Comparison of ENCODE assay signal across 8 cellular contexts in genomic region chrX:100413231-100413630, GRCh38. TPM values are rescaled to one million over a fixed set of nuclear protein-coding genes. Genes with fewer than 3 reads are reported as not detected.
A peak's percentile ranks its signal among the peaks of the same experiment; 100 is the strongest.
DNase-seq lines count a peak whose midpoint lies in the region; ATAC-seq and TF ChIP-seq lines count a peak whose summit lies in the region.

No MANE protein-coding gene starts in this region.

- 5% methylated on average over 5 of the region's 5 CpGs for WGBS in esophagus muscularis mucosa

- H3K27me3 ChIP-seq in esophagus muscularis mucosa, result peaks cover 0 to 35% (median 14%) of the 10 kb centered on the region in 4 donors

- H3K36me3 ChIP-seq in esophagus muscularis mucosa, result no peaks in the 10 kb centered on the region

- no peak for TF ChIP-seq POLR2A in esophagus muscularis mucosa (IDR thresholded peaks at IDR 0.05; ENCODE audit: low read depth)

- no peak overlapping the region for H3K4me3 ChIP-seq in esophagus muscularis mucosa

- peak; percentile 43 to 49 (median 43) for TF ChIP-seq CTCF in esophagus muscularis mucosa (IDR thresholded peaks at IDR 0.05)

- intact Hi-C loops in esophagus muscularis mucosa (cut with DNase I), result no loop called here

- H3K27ac ChIP-seq in esophagus muscularis mucosa (replicated peaks in 1 of 4), result no peak overlapping the region

- in situ Hi-C loops in SK-MEL-5 (cut with HindIII; ENCODE audit: low pct_unique_long_range_greater_than_20kb, low sequenced_read_pairs), result no loop called here

- DNase-seq in activated CD4-positive, alpha-beta T cell treated with anti-CD3 and anti-CD28 coated beads for 48 hours, result peak; percentile 29
- no peak for DNase-seq in activated CD4-positive, alpha-beta T cell treated with anti-CD3 and anti-CD28 coated beads, Interleukin-2, amount 50 U/mL, for 4 hours
- DNase-seq in Kasumi-1 (lab: John Stamatoyannopoulos, UW), result peak; percentile 52 to 57
- peak; percentile 70 for DNase-seq in SK-MEL-5 (ENCODE audit: low read depth, low spot score)
- no peak for DNase-seq in esophagus muscularis mucosa (ENCODE audit: extremely low spot score)
- peak; percentile 6 for DNase-seq in non-pigmented ciliary epithelial cell (ENCODE audit: low read depth)

- no peak for TF ChIP-seq EP300 in esophagus muscularis mucosa (IDR thresholded peaks at IDR 0.05)

- peaks cover 5 to 35% (median 25%) of the 10 kb centered on the region in 4 donors for H3K4me1 ChIP-seq in esophagus muscularis mucosa

- ATAC-seq in GM21576 (IDR thresholded peaks at IDR 0.05; ENCODE audit: unreplicated experiment), result peak; percentile 73
- no peak for ATAC-seq in HG03571 (IDR thresholded peaks at IDR 0.05; ENCODE audit: unreplicated experiment)

- H3K9me3 ChIP-seq in esophagus muscularis mucosa, result no peaks in the 10 kb centered on the region

RNA-seq across cellular contexts. Expression of gene PCDH19, which starts 3.2 kb away (rescaled TPM):
- total RNA-seq in SK-MEL-5 (2014; rRNA removed; shearing (Covaris generic)), result not detected in 2 replicates
- 0.01 and 0.03 TPM in 2 replicates for polyA plus RNA-seq in SK-MEL-5 (2015; cell fraction: cytosol; rRNA removed)
- polyA plus RNA-seq in SK-MEL-5 (2015; cell fraction: nucleus; rRNA removed), result not detected in 2 replicates
- 1 to 10 TPM; 1.2 to 3.8 (median 2.2) TPM for total RNA-seq in esophagus muscularis mucosa

Comparison
In these comparisons a context has a peak if more than half of its experiments do, and no peak if none do; other contexts are left out.
1. DNase-seq: peak in activated CD4-positive, alpha-beta T cell treated with anti-CD3 and anti-CD28 coated beads for 48 hours (single experiment), Kasumi-1 (2 of 2), SK-MEL-5 (single experiment) and non-pigmented ciliary epithelial cell (single experiment); none in activated CD4-positive, alpha-beta T cell treated with anti-CD3 and anti-CD28 coated beads, Interleukin-2, amount 50 U/mL, for 4 hours (0 of 2) and esophagus muscularis mucosa (single experiment).